8 cellular contexts compared by ENCODE assay signal in the genomic region with DNA sequence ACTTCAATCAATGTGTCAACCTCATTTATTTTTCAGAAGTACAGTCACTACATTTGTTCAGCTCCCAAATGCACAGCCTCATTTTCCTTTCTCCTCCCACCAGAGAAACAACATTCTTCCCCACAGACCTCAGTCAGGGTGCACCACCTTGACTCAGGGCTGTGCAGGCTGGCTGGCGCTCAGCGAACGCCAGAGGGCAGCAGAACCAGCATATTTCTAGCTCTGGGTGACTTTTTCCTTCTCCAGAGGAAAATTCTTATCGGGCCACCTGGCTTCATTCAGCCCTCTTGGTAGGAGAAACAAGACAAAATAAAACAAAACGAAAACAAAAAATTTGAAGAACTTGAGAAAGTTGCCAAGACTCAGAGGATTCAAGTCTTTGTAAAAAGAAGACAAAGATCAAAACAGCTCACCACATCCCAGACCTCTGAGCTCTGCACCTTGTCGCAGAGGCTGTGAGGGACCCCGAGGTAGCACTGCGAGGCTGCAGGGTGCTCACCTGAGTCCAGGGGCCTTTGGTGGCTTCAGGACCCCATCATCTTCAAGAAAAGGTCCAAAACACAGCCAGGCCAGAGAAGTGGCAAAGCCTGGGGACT. TPM values are rescaled to one million over a fixed set of nuclear protein-coding genes. Genes with fewer than 3 reads are reported as not detected.
DNase-seq lines count a peak whose midpoint lies in the region; ATAC-seq, FAIRE-seq and TF ChIP-seq lines count a peak whose summit lies in the region.

No MANE protein-coding gene starts in this region.

- peaks cover 0 to 9% (median 0%) of the 10 kb centered on the region in 5 experiments for H3K9me3 Mint-ChIP-seq in brain

- peak; percentile 89 for TF ChIP-seq CTCF in A673 (conservative IDR thresholded peaks at IDR 0.05; ENCODE audit: low read depth, low read length)
- peak; percentile 88 for TF ChIP-seq CTCF in GM12874 (IDR thresholded peaks at IDR 0.05; ENCODE audit: insufficient read depth, low read depth, low read length)
- TF ChIP-seq CTCF in brain (conservative IDR thresholded peaks at IDR 0.05), result peak; percentile 68 to 89

- H3K9me3 ChIP-seq in A673 (ENCODE audit: low read depth, low read length, poor library complexity, severe bottlenecking), result no peaks in the 10 kb centered on the region

- no peaks in the 10 kb centered on the region for H3K4me1 ChIP-seq in A673 (ENCODE audit: insufficient read depth, low read length, poor library complexity, severe bottlenecking)

- peak overlapping the region in 1 of 5 experiments; percentile 12 for H3K27ac Mint-ChIP-seq in brain

- no peak overlapping the region for H3K4me3 ChIP-seq in A673 (ENCODE audit: low read depth, low read length, poor library complexity, severe bottlenecking)

- POLR2A ChIA-PET in A673 (lab: Charles Lee; ENCODE audit: low non-redundant PET), result no interaction called here

- no peaks in the 10 kb centered on the region for H3K36me3 ChIP-seq in A673 (ENCODE audit: insufficient read depth, low read length, poor library complexity, severe bottlenecking)

- DNase-seq in A673 (ENCODE audit: low spot score), result peak; percentile 57
- DNase-seq in NCI-H1092 (lab: John Stamatoyannopoulos, UW), result peak; percentile 22
- peak; percentile 23 for DNase-seq in stimulated activated CD4-positive, alpha-beta T cell treated with anti-CD3 and anti-CD28 coated beads, Interleukin-4, amount 100 ng/mL, for 24 hours

- no peak overlapping the region for H3K27ac ChIP-seq in A673 (ENCODE audit: low read depth, low read length, poor library complexity, severe bottlenecking)

- FAIRE-seq in islet of Langerhans (lab: Jason Lieb, UNC), result peak; percentile 91

- no peak overlapping the region for H3K4me3 Mint-ChIP-seq in brain

- H3K4me1 Mint-ChIP-seq in brain, result peaks cover 6% of the 10 kb centered on the region

- H3K36me3 Mint-ChIP-seq in brain, result no peaks in the 10 kb centered on the region

- BruUV-seq in A673 (replicated peaks; lab: Mats Ljungman, UMichigan), result no TSS peak

- H3K27me3 Mint-ChIP-seq in brain, result peaks cover 50% of the 10 kb centered on the region

- peaks cover 47% of the 10 kb centered on the region for H3K27me3 ChIP-seq in A673 (replicated peaks; ENCODE audit: insufficient read depth, low read depth, low read length, poor library complexity)

- ATAC-seq in SK-N-SH treated with all-trans-retinoic acid at 6 μM for 48 hours, result peak; percentile 93
- no peak for ATAC-seq in GM21619 (IDR thresholded peaks at IDR 0.05; ENCODE audit: unreplicated experiment)

- CTCF ChIA-PET in A673 (lab: Charles Lee), result interaction anchor here (0.5 to 1.0 kb wide), 5 partner anchors 10 to 1214 kb away, joined by 3 to 15 read pairs (median 4); no protein-coding TSS in a partner anchor

- intact Hi-C loops in A673 (cut with micrococcal nuclease; ENCODE audit: unreplicated experiment), result loop anchor here (1.0 kb wide), 1 partner anchor 665 kb away; no protein-coding TSS in a partner anchor

TF ChIP-seq in SK-N-SH treated with all-trans-retinoic acid at 6 μM for 48 hours, 23 proteins besides CTCF, POLR2A, EP300 and RAD21:
- TF ChIP-seq ZNF70 (CRISPR knock-in tag; IDR thresholded peaks at IDR 0.05), result no peak
- TF ChIP-seq, protein P1, sequence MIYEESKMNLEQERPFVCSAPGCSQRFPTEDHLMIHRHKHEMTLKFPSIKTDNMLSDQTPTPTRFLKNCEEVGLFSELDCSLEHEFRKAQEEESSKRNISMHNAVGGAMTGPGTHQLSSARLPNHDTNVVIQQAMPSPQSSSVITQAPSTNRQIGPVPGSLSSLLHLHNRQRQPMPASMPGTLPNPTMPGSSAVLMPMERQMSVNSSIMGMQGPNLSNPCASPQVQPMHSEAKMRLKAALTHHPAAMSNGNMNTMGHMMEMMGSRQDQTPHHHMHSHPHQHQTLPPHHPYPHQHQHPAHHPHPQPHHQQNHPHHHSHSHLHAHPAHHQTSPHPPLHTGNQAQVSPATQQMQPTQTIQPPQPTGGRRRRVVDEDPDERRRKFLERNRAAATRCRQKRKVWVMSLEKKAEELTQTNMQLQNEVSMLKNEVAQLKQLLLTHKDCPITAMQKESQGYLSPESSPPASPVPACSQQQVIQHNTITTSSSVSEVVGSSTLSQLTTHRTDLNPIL (CRISPR knock-in tag; IDR thresholded peaks at IDR 0.05; ENCODE audit: low read depth), result no peak
- TF ChIP-seq ZNF8 (CRISPR knock-in tag; IDR thresholded peaks at IDR 0.05), result no peak
- TF ChIP-seq ZC3H10 (CRISPR knock-in tag; IDR thresholded peaks at IDR 0.05), result no peak
- no peak for TF ChIP-seq ESRRG (CRISPR knock-in tag; IDR thresholded peaks at IDR 0.05)
- no peak for TF ChIP-seq ZFP3 (CRISPR knock-in tag; IDR thresholded peaks at IDR 0.05)
- TF ChIP-seq CSDC2 (CRISPR knock-in tag; IDR thresholded peaks at IDR 0.05), result no peak
- TF ChIP-seq, protein P2, sequence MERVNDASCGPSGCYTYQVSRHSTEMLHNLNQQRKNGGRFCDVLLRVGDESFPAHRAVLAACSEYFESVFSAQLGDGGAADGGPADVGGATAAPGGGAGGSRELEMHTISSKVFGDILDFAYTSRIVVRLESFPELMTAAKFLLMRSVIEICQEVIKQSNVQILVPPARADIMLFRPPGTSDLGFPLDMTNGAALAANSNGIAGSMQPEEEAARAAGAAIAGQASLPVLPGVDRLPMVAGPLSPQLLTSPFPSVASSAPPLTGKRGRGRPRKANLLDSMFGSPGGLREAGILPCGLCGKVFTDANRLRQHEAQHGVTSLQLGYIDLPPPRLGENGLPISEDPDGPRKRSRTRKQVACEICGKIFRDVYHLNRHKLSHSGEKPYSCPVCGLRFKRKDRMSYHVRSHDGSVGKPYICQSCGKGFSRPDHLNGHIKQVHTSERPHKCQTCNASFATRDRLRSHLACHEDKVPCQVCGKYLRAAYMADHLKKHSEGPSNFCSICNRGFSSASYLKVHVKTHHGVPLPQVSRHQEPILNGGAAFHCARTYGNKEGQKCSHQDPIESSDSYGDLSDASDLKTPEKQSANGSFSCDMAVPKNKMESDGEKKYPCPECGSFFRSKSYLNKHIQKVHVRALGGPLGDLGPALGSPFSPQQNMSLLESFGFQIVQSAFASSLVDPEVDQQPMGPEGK (CRISPR knock-in tag; IDR thresholded peaks at IDR 0.05; ENCODE audit: borderline replicate concordance), result no peak
- no peak for TF ChIP-seq TOX (CRISPR knock-in tag; IDR thresholded peaks at IDR 0.05; ENCODE audit: borderline replicate concordance)

RNA-seq across cellular contexts. Expression of a gene that starts 33.7 kb away (rescaled TPM):
- total RNA-seq in A673 (2021), result not detected in 2 replicates
- polyA plus RNA-seq in brain (ENCODE audit: insufficient read depth, low read depth, low replicate concordance), result 1.6 TPM
